13 cellular contexts compared by ENCODE assay signal in the genomic region with DNA sequence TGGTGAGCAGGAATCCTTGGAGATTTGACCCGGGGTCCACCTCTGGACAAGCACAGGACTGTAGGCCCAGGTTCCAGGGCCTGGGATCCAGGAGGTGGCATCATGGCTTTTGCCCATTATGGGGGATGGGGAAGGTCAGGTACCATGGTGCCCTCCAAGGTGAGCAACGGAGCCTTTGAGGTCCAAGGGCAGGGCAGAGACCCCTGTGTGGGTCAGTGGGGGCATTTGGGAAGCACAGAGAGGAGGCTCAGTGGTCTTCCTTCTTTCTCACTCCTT.
A peak's percentile ranks its signal among the peaks of the same experiment; 100 is the strongest.
DNase-seq lines count a peak whose midpoint lies in the region; ATAC-seq, FAIRE-seq and TF ChIP-seq lines count a peak whose summit lies in the region.
"Had no signal": no experiment of that assay in that cellular context is flagged by ENCODE, and none has a peak within 500 bp of the region (broad histone marks: within the 10 kb centered on the region; RNA-seq: fewer than 3 reads in every experiment).

No MANE protein-coding gene starts in this region.

- CTCF ChIA-PET in CD4-positive, alpha-beta T cell (lab: Charles Lee) = interaction anchor here (0.6 to 1.8 kb wide), 7 partner anchors 37 to 280 kb away, joined by 3 to 16 read pairs (median 7); a partner anchor contains a TSS
- CTCF ChIA-PET in HepG2 (lab: Yijun Ruan, JAX; ENCODE audit: low intra/inter-chr PET ratio, low total read pairs) = interaction anchor here (0.7 to 2.6 kb wide), 2 partner anchors 268 to 273 kb away, joined by 3 to 26 read pairs; no protein-coding TSS in a partner anchor

- peaks cover 5% of the 10 kb centered on the region for H3K27me3 Mint-ChIP-seq in CD4-positive, alpha-beta T cell

- H3K79me2 ChIP-seq in OCI-LY3 (ENCODE audit: low read length) = no peaks in the 10 kb centered on the region
- no peaks in the 10 kb centered on the region for H3K79me2 ChIP-seq in HepG2 (ENCODE audit: insufficient read depth, low read length)

- H3K4me1 Mint-ChIP-seq in CD4-positive, alpha-beta T cell (ENCODE audit: low read depth) = peaks cover 25% of the 10 kb centered on the region
- peaks cover 33% of the 10 kb centered on the region for H3K4me1 Mint-ChIP-seq in stimulated activated effector memory CD8-positive, alpha-beta T cell treated with anti-CD3 and anti-CD28 coated beads, Interleukin-12 subunit alpha, Interleukin-12 subunit beta, amount 100 ng/mL, for 72 hours

- in situ Hi-C loops in HepG2 (cut with HindIII; ENCODE audit: extremely low pct_ligation_motif_present, low pct_unique_long_range_greater_than_20kb) = loop anchor here (5.0 kb wide), 1 partner anchor 277 kb away; no protein-coding TSS in a partner anchor

- H3K36me3 Mint-ChIP-seq in CD4-positive, alpha-beta T cell (ENCODE audit: low read depth) = no peaks in the 10 kb centered on the region
- H3K36me3 Mint-ChIP-seq in stimulated activated effector memory CD8-positive, alpha-beta T cell treated with anti-CD3 and anti-CD28 coated beads, Interleukin-12 subunit alpha, Interleukin-12 subunit beta, amount 100 ng/mL, for 72 hours = peaks cover 66% of the 10 kb centered on the region

- H4K20me1 ChIP-seq in OCI-LY3 (ENCODE audit: insufficient read depth, low read length) = no peaks in the 10 kb centered on the region
- H4K20me1 ChIP-seq in HepG2 (ENCODE audit: insufficient read depth, low read length) = no peaks in the 10 kb centered on the region

- peak overlapping the region; percentile 63 for H3K9ac ChIP-seq in OCI-LY3 (ENCODE audit: low read length)
- no peak overlapping the region for H3K9ac ChIP-seq in HepG2 (ENCODE audit: insufficient read depth, low read depth, low read length)

- TF ChIP-seq EP300 in HepG2 (IDR thresholded peaks at IDR 0.05; ENCODE audit: low read depth in 2 of 2, low read length in 2 of 2) (no peak), HepG2 (CRISPR knock-in tag; IDR thresholded peaks at IDR 0.05; ENCODE audit: borderline replicate concordance) (no peak)

- H3K36me3 ChIP-seq in OCI-LY3 (replicated peaks; ENCODE audit: low read depth, low read length) (no peaks in the 10 kb centered on the region), HepG2 (replicated peaks in 1 of 2; ENCODE audit: control insufficient read depth in 1 of 2, insufficient read depth in 2 of 2, low read length in 2 of 2) (no peaks in the 10 kb centered on the region)
- H3K36me3 ChIP-seq: SJCRH30, tibial artery, WERI-Rb-1 had no signal

- no peak overlapping the region for H3K4me3 Mint-ChIP-seq in CD4-positive, alpha-beta T cell
- H3K4me3 Mint-ChIP-seq in stimulated activated effector memory CD8-positive, alpha-beta T cell treated with anti-CD3 and anti-CD28 coated beads, Interleukin-12 subunit alpha, Interleukin-12 subunit beta, amount 100 ng/mL, for 72 hours = no peak overlapping the region
- H3K4me3 Mint-ChIP-seq: T-helper 1 cell treated with Interleukin-12 subunit alpha and Interleukin-12 subunit beta and Interleukin-4 antibody, amounts not matched to agents 30 μg/mL and 1 μg/mL, for 36 hours had no signal

- H2AFZ ChIP-seq in OCI-LY3 (ENCODE audit: low read depth, low read length) = peak overlapping the region; percentile 50; the same call in 1 of the 2 replicates
- H2AFZ ChIP-seq in HepG2 (ENCODE audit: low read length) = no peak overlapping the region

- POLR2A ChIA-PET in CD4-positive, alpha-beta T cell (lab: Charles Lee) = interaction anchor here (0.7 to 2.0 kb wide), 3 partner anchors 12 to 279 kb away, joined by 3 to 8 read pairs (median 3); no protein-coding TSS in a partner anchor
- POLR2A ChIA-PET in HepG2 (lab: Yijun Ruan, JAX) = no interaction called here

- TF ChIP-seq POLR2A in HepG2 (IDR thresholded peaks at IDR 0.05; ENCODE audit: insufficient read depth in 1 of 2, low read depth in 2 of 2, low read length in 2 of 2) = no peak

- peaks cover 5% of the 10 kb centered on the region for H3K9me3 ChIP-seq in CD4-positive, alpha-beta T cell (ENCODE audit: control insufficient read depth, low read length)
- no peaks in the 10 kb centered on the region for H3K9me3 ChIP-seq in OCI-LY3 (ENCODE audit: insufficient read depth, low read length)
- H3K9me3 ChIP-seq in HepG2 (ENCODE audit: low read length) = peaks cover 10% of the 10 kb centered on the region

- peaks cover 6% of the 10 kb centered on the region for H3K27me3 ChIP-seq in CD4-positive, alpha-beta T cell (ENCODE audit: control insufficient read depth, insufficient read depth, low read length)
- H3K27me3 ChIP-seq in OCI-LY3 (ENCODE audit: low read depth, low read length) (peaks cover 7% of the 10 kb centered on the region; the same call in 1 of the 2 replicates), HepG2 (ENCODE audit: control insufficient read depth in 1 of 2, insufficient read depth in 2 of 2, low read length in 2 of 2) (peaks cover 0 to 17% of the 10 kb centered on the region in 2 experiments; a peak in 2 of 5 replicates)
- H3K27me3 ChIP-seq: SJCRH30 had no signal

- no TSS peak for BruUV-seq in HepG2 (replicated peaks; lab: Mats Ljungman, UMichigan)

- no peak for DNase-seq in CD4-positive, alpha-beta T cell
- DNase-seq in HepG2 (ENCODE audit: low spot score) (no peak), dermis blood vessel endothelial cell (no peak), NK-92 (lab: John Stamatoyannopoulos, UW; ENCODE audit: unreplicated experiment) (no peak), RPMI8226 (no peak)
- DNase-seq in stimulated activated effector memory CD8-positive, alpha-beta T cell treated with anti-CD3 and anti-CD28 coated beads, Interleukin-12 subunit alpha, Interleukin-12 subunit beta, amount 100 ng/mL, for 72 hours (ENCODE audit: low spot score in 2 of 2) = no peak

- H3K9me3 Mint-ChIP-seq in CD4-positive, alpha-beta T cell = no peaks in the 10 kb centered on the region
- H3K9me3 Mint-ChIP-seq in stimulated activated effector memory CD8-positive, alpha-beta T cell treated with anti-CD3 and anti-CD28 coated beads, Interleukin-12 subunit alpha, Interleukin-12 subunit beta, amount 100 ng/mL, for 72 hours = no peaks in the 10 kb centered on the region

- H3K4me3 ChIP-seq in OCI-LY3 (ENCODE audit: low read length) = peak overlapping the region; percentile 63
- H3K4me3 ChIP-seq in HepG2 (replicated peaks in 1 of 3; ENCODE audit: insufficient read depth in 1 of 3, low read depth in 2 of 3, low read length in 3 of 3) = no peak overlapping the region
- H3K4me3 ChIP-seq: coronary artery, left lung, SJCRH30, tibial artery had no signal

- H3K4me1 ChIP-seq in OCI-LY3 (ENCODE audit: low read length) (peaks cover 23% of the 10 kb centered on the region), HepG2 (ENCODE audit: insufficient read depth, low read length) (peaks cover 47% of the 10 kb centered on the region)

- peak overlapping the region; percentile 72 for H3K4me2 ChIP-seq in OCI-LY3 (ENCODE audit: low read length)
- H3K4me2 ChIP-seq in HepG2 (ENCODE audit: low read depth, low read length) = no peak overlapping the region; the same call in 1 of the 2 replicates

- no peak for FAIRE-seq in HepG2 (lab: Jason Lieb, UNC)

- no peak for ATAC-seq in CD4-positive, alpha-beta T cell (ENCODE audit: poor library complexity)
- ATAC-seq in HepG2 = no peak
- no peak for ATAC-seq in stimulated activated effector memory CD8-positive, alpha-beta T cell treated with anti-CD3 and anti-CD28 coated beads, Interleukin-12 subunit alpha, Interleukin-12 subunit beta, amount 100 ng/mL, for 72 hours

- H3K27ac Mint-ChIP-seq in CD4-positive, alpha-beta T cell = peak overlapping the region; percentile 80
- H3K27ac Mint-ChIP-seq in stimulated activated effector memory CD8-positive, alpha-beta T cell treated with anti-CD3 and anti-CD28 coated beads, Interleukin-12 subunit alpha, Interleukin-12 subunit beta, amount 100 ng/mL, for 72 hours = peak overlapping the region; percentile 79
- H3K27ac Mint-ChIP-seq: T-helper 1 cell treated with Interleukin-12 subunit alpha and Interleukin-12 subunit beta and Interleukin-4 antibody, amounts not matched to agents 30 μg/mL and 1 μg/mL, for 36 hours had no signal

- TF ChIP-seq RAD21 in HepG2 (CRISPR knock-in tag; IDR thresholded peaks at IDR 0.05) = no peak

- intact Hi-C loops in CD4-positive, alpha-beta T cell (cut with DNase I, micrococcal nuclease) = loop anchor here in 1 of 2 experiments (5.0 kb wide), 1 partner anchor 52 kb away; no protein-coding TSS in a partner anchor
- intact Hi-C loops in HepG2 (cut with micrococcal nuclease; ENCODE audit: unreplicated experiment) = loop anchor here (10.0 kb wide), 1 partner anchor 1449 kb away; no protein-coding TSS in a partner anchor

- no CpG with 5 or more reads among the region's 2 CpGs for WGBS in HepG2 (ENCODE audit: low lambda C conversion rate)

- H3K27ac ChIP-seq in CD4-positive, alpha-beta T cell (ENCODE audit: low read depth, low read length) = no peak overlapping the region
- H3K27ac ChIP-seq in OCI-LY3 (ENCODE audit: low read length) (no peak overlapping the region), HepG2 (ENCODE audit: extremely low read length, insufficient read depth, low read length) (no peak overlapping the region)
- H3K27ac ChIP-seq: SJCRH30, tibial artery, WERI-Rb-1 had no signal

- no peak for TF ChIP-seq CTCF in CD4-positive, alpha-beta T cell (IDR thresholded peaks at IDR 0.05)
- TF ChIP-seq CTCF in OCI-LY3 (IDR thresholded peaks at IDR 0.05; ENCODE audit: low read depth, low read length) = no peak
- no peak for TF ChIP-seq CTCF in HepG2 (CRISPR knock-in tag; IDR thresholded peaks at IDR 0.05)

TF ChIP-seq in HepG2, 621 proteins besides CTCF, POLR2A, EP300 and RAD21:
- no peak for TF ChIP-seq CHD4 (IDR thresholded peaks at IDR 0.05; ENCODE audit: borderline replicate concordance, low read length)
- TF ChIP-seq PCBP1 (IDR thresholded peaks at IDR 0.05; ENCODE audit: borderline replicate concordance, low read depth, low read length) = 0 out of 2 replicates have a peak, but pooled peaks have one; percentile 34
TF ChIP-seq in HepG2: peak in this region for 1.
